Comparison of ENCODE assay signal across 8 cellular contexts in genomic region chr17:44071198-44071520, GRCh38. TPM values are rescaled to one million over a fixed set of nuclear protein-coding genes. Genes with fewer than 3 reads are reported as not detected.
DNase-seq lines count a peak whose midpoint lies in the region; ATAC-seq and TF ChIP-seq lines count a peak whose summit lies in the region.

No MANE protein-coding gene starts in this region.

- H3K4me3 ChIP-seq in left ventricle myocardium inferior (peak overlapping the region; percentile 91), iPS-20b (ENCODE audit: low read length) (peak overlapping the region; percentile 93), stomach smooth muscle (ENCODE audit: low read length in 2 of 2) (peak overlapping the region; percentile 87 to 90)

- peak overlapping the region; percentile 84 for H3K4me3 Mint-ChIP-seq in activated CD8-positive, alpha-beta T cell treated with anti-CD3 and anti-CD28 coated beads for 36 hours

- no peaks in the 10 kb centered on the region for H3K9me3 Mint-ChIP-seq in activated CD8-positive, alpha-beta T cell treated with anti-CD3 and anti-CD28 coated beads for 36 hours

- peaks cover 54% of the 10 kb centered on the region for H3K4me1 ChIP-seq in left ventricle myocardium inferior
- peaks cover 10% of the 10 kb centered on the region for H3K4me1 ChIP-seq in iPS-20b (ENCODE audit: insufficient read depth, low read length)
- peaks cover 14% of the 10 kb centered on the region for H3K4me1 ChIP-seq in stomach smooth muscle (ENCODE audit: control insufficient read depth, insufficient read depth, low read length)

- peak overlapping the region; percentile 94 for H3K27ac Mint-ChIP-seq in activated CD8-positive, alpha-beta T cell treated with anti-CD3 and anti-CD28 coated beads for 36 hours

- H3K9ac ChIP-seq in iPS-20b (ENCODE audit: low read depth, low read length) = peak overlapping the region; percentile 83
- H3K9ac ChIP-seq in stomach smooth muscle (ENCODE audit: low read length in 2 of 2) = peak overlapping the region; percentile 79 to 89

- intact Hi-C loops in left ventricle myocardium inferior (cut with micrococcal nuclease) (no loop called here), cardiac septum (cut with DNase I) (loop anchor here (2.0 to 5.0 kb wide), 3 partner anchors 26 to 71 kb away; partner anchors contain the start of genes HDAC5 and HROB)
- intact Hi-C loops in activated CD8-positive, alpha-beta T cell treated with anti-CD3 and anti-CD28 coated beads for 36 hours (cut with micrococcal nuclease) = loop anchor here (10.0 kb wide), 1 partner anchor 54 kb away; the partner anchor contains the start of gene HDAC5

- H3K4me1 Mint-ChIP-seq in activated CD8-positive, alpha-beta T cell treated with anti-CD3 and anti-CD28 coated beads for 36 hours (ENCODE audit: low read depth) = peaks cover 31% of the 10 kb centered on the region

- no peak for ATAC-seq in activated CD8-positive, alpha-beta T cell treated with anti-CD3 and anti-CD28 coated beads for 36 hours
- ATAC-seq in HG03460 (IDR thresholded peaks at IDR 0.05; ENCODE audit: unreplicated experiment) = no peak

- no peak for TF ChIP-seq CTCF in left ventricle myocardium inferior (IDR thresholded peaks at IDR 0.05; ENCODE audit: borderline replicate concordance)
- TF ChIP-seq CTCF in activated CD8-positive, alpha-beta T cell treated with anti-CD3 and anti-CD28 coated beads for 36 hours (IDR thresholded peaks at IDR 0.05) = no peak

- H3K27ac ChIP-seq in left ventricle myocardium inferior (replicated peaks) (peak overlapping the region; percentile 95), iPS-20b (ENCODE audit: low read length) (peak overlapping the region; percentile 54), stomach smooth muscle (ENCODE audit: low read length) (peak overlapping the region; percentile 80)

- no peaks in the 10 kb centered on the region for H3K9me3 ChIP-seq in left ventricle myocardium inferior (replicated peaks)
- no peaks in the 10 kb centered on the region for H3K9me3 ChIP-seq in iPS-20b (ENCODE audit: insufficient read depth, low read depth, low read length)
- no peaks in the 10 kb centered on the region for H3K9me3 ChIP-seq in stomach smooth muscle (ENCODE audit: control insufficient read depth in 2 of 2, low read length in 2 of 2)

- CTCF ChIA-PET in activated CD8-positive, alpha-beta T cell treated with anti-CD3 and anti-CD28 coated beads for 36 hours (lab: Charles Lee) = interaction anchor here (1.2 kb wide), 1 partner anchor 49 kb away, joined by 3 read pairs; no protein-coding TSS in a partner anchor
- CTCF ChIA-PET in HEK293T (lab: Yijun Ruan, JAX) = no interaction called here

- peaks cover 3% of the 10 kb centered on the region for H3K36me3 Mint-ChIP-seq in activated CD8-positive, alpha-beta T cell treated with anti-CD3 and anti-CD28 coated beads for 36 hours (ENCODE audit: low read depth)

- DNase-seq in left ventricle myocardium inferior (no peak), cardiac septum (ENCODE audit: low spot score) (no peak), NCI-H82 (lab: John Stamatoyannopoulos, UW) (no peak), HEK293T (ENCODE audit: extremely low spot score) (no peak)
- peak; percentile 90 for DNase-seq in activated CD8-positive, alpha-beta T cell treated with anti-CD3 and anti-CD28 coated beads for 36 hours

- POLR2A ChIA-PET in activated CD8-positive, alpha-beta T cell treated with anti-CD3 and anti-CD28 coated beads for 36 hours (lab: Charles Lee) = interaction anchor here (1.2 to 2.3 kb wide), 5 partner anchors 14 to 703 kb away, joined by 3 to 8 read pairs (median 4); no protein-coding TSS in a partner anchor
- POLR2A ChIA-PET in HEK293T (lab: Yijun Ruan, JAX) = interaction anchor here (0.6 to 2.6 kb wide), 7 partner anchors 10 to 116 kb away, joined by 3 to 11 read pairs (median 4); partner anchors contain the start of genes HDAC5 and TMUB2

- H3K27me3 Mint-ChIP-seq in activated CD8-positive, alpha-beta T cell treated with anti-CD3 and anti-CD28 coated beads for 36 hours = no peaks in the 10 kb centered on the region

- H3K27me3 ChIP-seq in left ventricle myocardium inferior (ENCODE audit: low read depth) = no peaks in the 10 kb centered on the region
- no peaks in the 10 kb centered on the region for H3K27me3 ChIP-seq in iPS-20b (ENCODE audit: insufficient read depth, low read length)
- no peaks in the 10 kb centered on the region for H3K27me3 ChIP-seq in stomach smooth muscle (ENCODE audit: control insufficient read depth in 1 of 2, insufficient read depth in 2 of 2, low read length in 2 of 2)

- H3K36me3 ChIP-seq in left ventricle myocardium inferior (peaks cover 23% of the 10 kb centered on the region), iPS-20b (ENCODE audit: insufficient read depth, low read depth, low read length) (peaks cover 26% of the 10 kb centered on the region), stomach smooth muscle (ENCODE audit: control insufficient read depth in 2 of 2, insufficient read depth in 2 of 2, low read length in 2 of 2) (peaks cover 15% of the 10 kb centered on the region in 2 donors)

TF ChIP-seq in HEK293T, 16 proteins besides CTCF, POLR2A, EP300 and RAD21:
- TF ChIP-seq TARDBP (IDR thresholded peaks at IDR 0.05) = no peak
- no peak for TF ChIP-seq ELF4 (IDR thresholded peaks at IDR 0.05)
- no peak for TF ChIP-seq BHLHE40 (IDR thresholded peaks at IDR 0.05; ENCODE audit: borderline replicate concordance)
- TF ChIP-seq SUZ12 (IDR thresholded peaks at IDR 0.05) = no peak
- no peak for TF ChIP-seq SP1 (IDR thresholded peaks at IDR 0.05)
- TF ChIP-seq HDGF (IDR thresholded peaks at IDR 0.05; ENCODE audit: borderline replicate concordance) = no peak
- no peak for TF ChIP-seq L3MBTL2 (conservative IDR thresholded peaks at IDR 0.05)
- TF ChIP-seq, protein P1, sequence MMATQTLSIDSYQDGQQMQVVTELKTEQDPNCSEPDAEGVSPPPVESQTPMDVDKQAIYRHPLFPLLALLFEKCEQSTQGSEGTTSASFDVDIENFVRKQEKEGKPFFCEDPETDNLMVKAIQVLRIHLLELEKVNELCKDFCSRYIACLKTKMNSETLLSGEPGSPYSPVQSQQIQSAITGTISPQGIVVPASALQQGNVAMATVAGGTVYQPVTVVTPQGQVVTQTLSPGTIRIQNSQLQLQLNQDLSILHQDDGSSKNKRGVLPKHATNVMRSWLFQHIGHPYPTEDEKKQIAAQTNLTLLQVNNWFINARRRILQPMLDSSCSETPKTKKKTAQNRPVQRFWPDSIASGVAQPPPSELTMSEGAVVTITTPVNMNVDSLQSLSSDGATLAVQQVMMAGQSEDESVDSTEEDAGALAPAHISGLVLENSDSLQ (IDR thresholded peaks at IDR 0.05) = no peak

RNA-seq across cellular contexts. Expression of gene G6PC3, which starts 0.6 kb away (rescaled TPM):
- total RNA-seq in left ventricle myocardium inferior (29.3 TPM), cardiac septum (33.6 TPM)
- 10 to 100 TPM; 20.2 to 20.7 TPM for total RNA-seq in activated CD8-positive, alpha-beta T cell treated with anti-CD3 and anti-CD28 coated beads for 36 hours

RNA-seq across cellular contexts. Expression of gene LSM12, which starts 4.7 kb away (rescaled TPM):
- total RNA-seq in left ventricle myocardium inferior = 41.2 TPM
- 39.2 TPM for total RNA-seq in cardiac septum
- total RNA-seq in activated CD8-positive, alpha-beta T cell treated with anti-CD3 and anti-CD28 coated beads for 36 hours = 100 to 1,000 TPM; 104 to 110 TPM

RNA-seq across cellular contexts. Expression of gene HDAC5, which starts 52.3 kb away (rescaled TPM):
- total RNA-seq in left ventricle myocardium inferior (62.6 TPM), cardiac septum (75.5 TPM)
- total RNA-seq in activated CD8-positive, alpha-beta T cell treated with anti-CD3 and anti-CD28 coated beads for 36 hours = 10 to 100 TPM; 19.1 to 19.3 TPM

RNA-seq across cellular contexts. Expression of gene TMEM101, which starts 56.4 kb away (rescaled TPM):
- total RNA-seq in left ventricle myocardium inferior (18.3 TPM), cardiac septum (12.4 TPM)
- 10 to 100 TPM; 26.1 to 28.5 TPM for total RNA-seq in activated CD8-positive, alpha-beta T cell treated with anti-CD3 and anti-CD28 coated beads for 36 hours
